ENCODE assay signal across 3 cellular contexts in genomic region chr17:19143088-19143777, GRCh38. TPM values are rescaled to one million over a fixed set of nuclear protein-coding genes. Genes with fewer than 3 reads are reported as not detected.
"Had no signal": no experiment of that assay in that cellular context is flagged by ENCODE, and none has a peak within 500 bp of the region (broad histone marks: within the 10 kb centered on the region; RNA-seq: fewer than 3 reads in every experiment).

No MANE protein-coding gene starts in this region.

RNA-seq across cellular contexts. Expression of gene GRAPL, which starts 15.8 kb away (rescaled TPM):
- total RNA-seq: astrocyte, body of pancreas had no signal
- polyA plus RNA-seq: aorta had no signal
